1 cellular context compared by ENCODE assay signal in the genomic region with DNA sequence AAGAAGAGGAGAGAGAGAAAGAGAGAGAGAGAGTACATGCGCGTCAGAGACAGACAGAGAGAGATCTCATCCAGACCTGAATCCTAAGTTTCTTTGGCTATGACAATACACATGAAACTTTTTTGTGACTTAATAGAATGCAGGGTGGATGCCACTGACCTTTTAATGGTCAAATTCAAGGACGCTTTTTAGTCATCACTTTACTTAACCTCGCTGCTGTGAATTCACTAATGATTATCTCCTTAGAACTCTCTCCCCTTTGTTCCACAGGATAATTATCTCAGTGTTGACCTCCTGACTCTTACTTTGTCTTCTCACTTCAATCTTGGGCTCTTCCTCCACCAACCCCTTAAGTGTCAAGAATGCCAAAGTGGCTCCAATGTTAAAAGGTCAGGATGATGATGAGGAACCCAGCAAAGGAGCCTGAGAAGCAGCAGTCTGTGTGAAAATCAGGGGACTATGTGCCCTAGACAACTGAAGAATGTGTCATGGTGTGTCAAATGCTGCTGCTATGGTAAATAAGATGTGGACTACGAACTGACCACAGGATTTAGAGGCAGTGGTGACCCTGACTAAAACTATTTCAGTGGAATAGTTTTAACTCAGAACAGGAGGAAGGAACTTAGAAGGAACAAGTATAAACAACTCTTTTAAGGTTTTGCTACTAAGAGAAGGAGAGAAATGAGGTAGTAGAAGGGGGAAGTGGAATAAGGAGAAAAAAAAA.
A peak's percentile ranks its signal among the peaks of the same experiment; 100 is the strongest.
TF ChIP-seq lines count a peak whose summit lies in the region.

No MANE protein-coding gene starts in this region.

TF ChIP-seq in HepG2, 621 proteins besides CTCF, POLR2A, EP300 and RAD21 (continued from another document):
- TF ChIP-seq, protein P1, sequence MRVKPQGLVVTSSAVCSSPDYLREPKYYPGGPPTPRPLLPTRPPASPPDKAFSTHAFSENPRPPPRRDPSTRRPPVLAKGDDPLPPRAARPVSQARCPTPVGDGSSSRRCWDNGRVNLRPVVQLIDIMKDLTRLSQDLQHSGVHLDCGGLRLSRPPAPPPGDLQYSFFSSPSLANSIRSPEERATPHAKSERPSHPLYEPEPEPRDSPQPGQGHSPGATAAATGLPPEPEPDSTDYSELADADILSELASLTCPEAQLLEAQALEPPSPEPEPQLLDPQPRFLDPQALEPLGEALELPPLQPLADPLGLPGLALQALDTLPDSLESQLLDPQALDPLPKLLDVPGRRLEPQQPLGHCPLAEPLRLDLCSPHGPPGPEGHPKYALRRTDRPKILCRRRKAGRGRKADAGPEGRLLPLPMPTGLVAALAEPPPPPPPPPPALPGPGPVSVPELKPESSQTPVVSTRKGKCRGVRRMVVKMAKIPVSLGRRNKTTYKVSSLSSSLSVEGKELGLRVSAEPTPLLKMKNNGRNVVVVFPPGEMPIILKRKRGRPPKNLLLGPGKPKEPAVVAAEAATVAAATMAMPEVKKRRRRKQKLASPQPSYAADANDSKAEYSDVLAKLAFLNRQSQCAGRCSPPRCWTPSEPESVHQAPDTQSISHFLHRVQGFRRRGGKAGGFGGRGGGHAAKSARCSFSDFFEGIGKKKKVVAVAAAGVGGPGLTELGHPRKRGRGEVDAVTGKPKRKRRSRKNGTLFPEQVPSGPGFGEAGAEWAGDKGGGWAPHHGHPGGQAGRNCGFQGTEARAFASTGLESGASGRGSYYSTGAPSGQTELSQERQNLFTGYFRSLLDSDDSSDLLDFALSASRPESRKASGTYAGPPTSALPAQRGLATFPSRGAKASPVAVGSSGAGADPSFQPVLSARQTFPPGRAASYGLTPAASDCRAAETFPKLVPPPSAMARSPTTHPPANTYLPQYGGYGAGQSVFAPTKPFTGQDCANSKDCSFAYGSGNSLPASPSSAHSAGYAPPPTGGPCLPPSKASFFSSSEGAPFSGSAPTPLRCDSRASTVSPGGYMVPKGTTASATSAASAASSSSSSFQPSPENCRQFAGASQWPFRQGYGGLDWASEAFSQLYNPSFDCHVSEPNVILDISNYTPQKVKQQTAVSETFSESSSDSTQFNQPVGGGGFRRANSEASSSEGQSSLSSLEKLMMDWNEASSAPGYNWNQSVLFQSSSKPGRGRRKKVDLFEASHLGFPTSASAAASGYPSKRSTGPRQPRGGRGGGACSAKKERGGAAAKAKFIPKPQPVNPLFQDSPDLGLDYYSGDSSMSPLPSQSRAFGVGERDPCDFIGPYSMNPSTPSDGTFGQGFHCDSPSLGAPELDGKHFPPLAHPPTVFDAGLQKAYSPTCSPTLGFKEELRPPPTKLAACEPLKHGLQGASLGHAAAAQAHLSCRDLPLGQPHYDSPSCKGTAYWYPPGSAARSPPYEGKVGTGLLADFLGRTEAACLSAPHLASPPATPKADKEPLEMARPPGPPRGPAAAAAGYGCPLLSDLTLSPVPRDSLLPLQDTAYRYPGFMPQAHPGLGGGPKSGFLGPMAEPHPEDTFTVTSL (CRISPR knock-in tag; IDR thresholded peaks at IDR 0.05; ENCODE audit: borderline replicate concordance) = peak; percentile 56; the same call in 1 of the 2 replicates
- TF ChIP-seq DPF2 (CRISPR knock-in tag; IDR thresholded peaks at IDR 0.05; ENCODE audit: borderline replicate concordance, low read depth) (no peak), ASH2L (IDR thresholded peaks at IDR 0.05; ENCODE audit: insufficient read length, low read depth, low read length) (peak; percentile 85), ZNF530 (CRISPR knock-in tag; IDR thresholded peaks at IDR 0.05; ENCODE audit: low read depth) (no peak), SKI (IDR thresholded peaks at IDR 0.05; ENCODE audit: partially characterized antibody) (peak; percentile 16), FOXM1 (CRISPR knock-in tag; IDR thresholded peaks at IDR 0.05) (no peak), NCOR1 (IDR thresholded peaks at IDR 0.05; ENCODE audit: borderline replicate concordance, low read length) (peak; percentile 50; the same call in 1 of the 2 replicates), ESRRA (CRISPR knock-in tag; IDR thresholded peaks at IDR 0.05; ENCODE audit: low read depth) (no peak), SOX6 (IDR thresholded peaks at IDR 0.05) (no peak), SOX6 (CRISPR knock-in tag; IDR thresholded peaks at IDR 0.05) (peak; percentile 26; the same call in 1 of the 2 replicates), TEAD3 (CRISPR knock-in tag; optimal IDR thresholded peaks at IDR 0.05; ENCODE audit: borderline replicate concordance) (peak; percentile 55), HNF4A (CRISPR knock-in tag; IDR thresholded peaks at IDR 0.05) (peak; percentile 60), THAP11 (CRISPR knock-in tag; IDR thresholded peaks at IDR 0.05) (no peak)
- TF ChIP-seq, protein P2, sequence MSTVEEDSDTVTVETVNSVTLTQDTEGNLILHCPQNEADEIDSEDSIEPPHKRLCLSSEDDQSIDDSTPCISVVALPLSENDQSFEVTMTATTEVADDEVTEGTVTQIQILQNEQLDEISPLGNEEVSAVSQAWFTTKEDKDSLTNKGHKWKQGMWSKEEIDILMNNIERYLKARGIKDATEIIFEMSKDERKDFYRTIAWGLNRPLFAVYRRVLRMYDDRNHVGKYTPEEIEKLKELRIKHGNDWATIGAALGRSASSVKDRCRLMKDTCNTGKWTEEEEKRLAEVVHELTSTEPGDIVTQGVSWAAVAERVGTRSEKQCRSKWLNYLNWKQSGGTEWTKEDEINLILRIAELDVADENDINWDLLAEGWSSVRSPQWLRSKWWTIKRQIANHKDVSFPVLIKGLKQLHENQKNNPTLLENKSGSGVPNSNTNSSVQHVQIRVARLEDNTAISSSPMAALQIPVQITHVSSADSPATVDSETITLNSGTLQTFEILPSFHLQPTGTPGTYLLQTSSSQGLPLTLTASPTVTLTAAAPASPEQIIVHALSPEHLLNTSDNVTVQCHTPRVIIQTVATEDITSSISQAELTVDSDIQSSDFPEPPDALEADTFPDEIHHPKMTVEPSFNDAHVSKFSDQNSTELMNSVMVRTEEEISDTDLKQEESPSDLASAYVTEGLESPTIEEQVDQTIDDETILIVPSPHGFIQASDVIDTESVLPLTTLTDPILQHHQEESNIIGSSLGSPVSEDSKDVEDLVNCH (CRISPR knock-in tag; IDR thresholded peaks at IDR 0.05) = no peak
- TF ChIP-seq, protein P3, sequence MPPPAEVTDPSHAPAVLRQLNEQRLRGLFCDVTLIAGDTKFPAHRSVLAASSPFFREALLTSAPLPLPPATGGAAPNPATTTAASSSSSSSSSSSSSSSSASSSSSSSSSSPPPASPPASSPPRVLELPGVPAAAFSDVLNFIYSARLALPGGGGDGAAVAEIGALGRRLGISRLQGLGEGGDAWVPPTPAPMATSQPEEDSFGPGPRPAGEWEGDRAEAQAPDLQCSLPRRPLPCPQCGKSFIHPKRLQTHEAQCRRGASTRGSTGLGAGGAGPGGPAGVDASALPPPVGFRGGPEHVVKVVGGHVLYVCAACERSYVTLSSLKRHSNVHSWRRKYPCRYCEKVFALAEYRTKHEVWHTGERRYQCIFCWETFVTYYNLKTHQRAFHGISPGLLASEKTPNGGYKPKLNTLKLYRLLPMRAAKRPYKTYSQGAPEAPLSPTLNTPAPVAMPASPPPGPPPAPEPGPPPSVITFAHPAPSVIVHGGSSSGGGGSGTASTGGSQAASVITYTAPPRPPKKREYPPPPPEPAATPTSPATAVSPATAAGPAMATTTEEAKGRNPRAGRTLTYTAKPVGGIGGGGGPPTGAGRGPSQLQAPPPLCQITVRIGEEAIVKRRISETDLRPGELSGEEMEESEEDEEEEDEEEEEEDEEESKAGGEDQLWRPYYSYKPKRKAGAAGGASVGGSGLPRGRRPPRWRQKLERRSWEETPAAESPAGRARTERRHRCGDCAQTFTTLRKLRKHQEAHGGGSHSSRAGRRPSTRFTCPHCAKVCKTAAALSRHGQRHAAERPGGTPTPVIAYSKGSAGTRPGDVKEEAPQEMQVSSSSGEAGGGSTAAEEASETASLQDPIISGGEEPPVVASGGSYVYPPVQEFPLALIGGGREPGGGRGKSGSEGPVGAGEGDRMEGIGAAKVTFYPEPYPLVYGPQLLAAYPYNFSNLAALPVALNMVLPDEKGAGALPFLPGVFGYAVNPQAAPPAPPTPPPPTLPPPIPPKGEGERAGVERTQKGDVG (CRISPR knock-in tag; IDR thresholded peaks at IDR 0.05; ENCODE audit: borderline replicate concordance) = no peak
- TF ChIP-seq, protein P4, sequence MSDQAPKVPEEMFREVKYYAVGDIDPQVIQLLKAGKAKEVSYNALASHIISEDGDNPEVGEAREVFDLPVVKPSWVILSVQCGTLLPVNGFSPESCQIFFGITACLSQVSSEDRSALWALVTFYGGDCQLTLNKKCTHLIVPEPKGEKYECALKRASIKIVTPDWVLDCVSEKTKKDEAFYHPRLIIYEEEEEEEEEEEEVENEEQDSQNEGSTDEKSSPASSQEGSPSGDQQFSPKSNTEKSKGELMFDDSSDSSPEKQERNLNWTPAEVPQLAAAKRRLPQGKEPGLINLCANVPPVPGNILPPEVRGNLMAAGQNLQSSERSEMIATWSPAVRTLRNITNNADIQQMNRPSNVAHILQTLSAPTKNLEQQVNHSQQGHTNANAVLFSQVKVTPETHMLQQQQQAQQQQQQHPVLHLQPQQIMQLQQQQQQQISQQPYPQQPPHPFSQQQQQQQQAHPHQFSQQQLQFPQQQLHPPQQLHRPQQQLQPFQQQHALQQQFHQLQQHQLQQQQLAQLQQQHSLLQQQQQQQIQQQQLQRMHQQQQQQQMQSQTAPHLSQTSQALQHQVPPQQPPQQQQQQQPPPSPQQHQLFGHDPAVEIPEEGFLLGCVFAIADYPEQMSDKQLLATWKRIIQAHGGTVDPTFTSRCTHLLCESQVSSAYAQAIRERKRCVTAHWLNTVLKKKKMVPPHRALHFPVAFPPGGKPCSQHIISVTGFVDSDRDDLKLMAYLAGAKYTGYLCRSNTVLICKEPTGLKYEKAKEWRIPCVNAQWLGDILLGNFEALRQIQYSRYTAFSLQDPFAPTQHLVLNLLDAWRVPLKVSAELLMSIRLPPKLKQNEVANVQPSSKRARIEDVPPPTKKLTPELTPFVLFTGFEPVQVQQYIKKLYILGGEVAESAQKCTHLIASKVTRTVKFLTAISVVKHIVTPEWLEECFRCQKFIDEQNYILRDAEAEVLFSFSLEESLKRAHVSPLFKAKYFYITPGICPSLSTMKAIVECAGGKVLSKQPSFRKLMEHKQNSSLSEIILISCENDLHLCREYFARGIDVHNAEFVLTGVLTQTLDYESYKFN (CRISPR knock-in tag; conservative IDR thresholded peaks at IDR 0.05) = peak; percentile 32; the same call in 1 of the 2 replicates
- TF ChIP-seq, protein P5, sequence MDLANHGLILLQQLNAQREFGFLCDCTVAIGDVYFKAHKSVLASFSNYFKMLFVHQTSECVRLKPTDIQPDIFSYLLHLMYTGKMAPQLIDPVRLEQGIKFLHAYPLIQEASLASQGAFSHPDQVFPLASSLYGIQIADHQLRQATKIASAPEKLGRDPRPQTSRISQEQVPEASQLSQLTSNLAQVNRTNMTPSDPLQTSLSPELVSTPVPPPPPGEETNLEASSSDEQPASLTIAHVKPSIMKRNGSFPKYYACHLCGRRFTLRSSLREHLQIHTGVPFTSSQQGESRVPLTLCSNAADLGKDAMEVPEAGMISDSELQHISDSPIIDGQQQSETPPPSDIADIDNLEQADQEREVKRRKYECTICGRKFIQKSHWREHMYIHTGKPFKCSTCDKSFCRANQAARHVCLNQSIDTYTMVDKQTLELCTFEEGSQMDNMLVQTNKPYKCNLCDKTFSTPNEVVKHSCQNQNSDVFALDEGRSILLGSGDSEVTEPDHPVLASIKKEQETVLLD (CRISPR knock-in tag; IDR thresholded peaks at IDR 0.05; ENCODE audit: low read depth) = no peak
- TF ChIP-seq, protein P6, sequence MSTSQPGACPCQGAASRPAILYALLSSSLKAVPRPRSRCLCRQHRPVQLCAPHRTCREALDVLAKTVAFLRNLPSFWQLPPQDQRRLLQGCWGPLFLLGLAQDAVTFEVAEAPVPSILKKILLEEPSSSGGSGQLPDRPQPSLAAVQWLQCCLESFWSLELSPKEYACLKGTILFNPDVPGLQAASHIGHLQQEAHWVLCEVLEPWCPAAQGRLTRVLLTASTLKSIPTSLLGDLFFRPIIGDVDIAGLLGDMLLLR (CRISPR knock-in tag; IDR thresholded peaks at IDR 0.05) = no peak
